ENCODE assay signal across 32 cellular contexts in genomic region chr17:45138911-45139532, GRCh38. TPM values are rescaled to one million over a fixed set of nuclear protein-coding genes. Genes with fewer than 3 reads are reported as not detected.
DNase-seq lines count a peak whose midpoint lies in the region; ATAC-seq and TF ChIP-seq lines count a peak whose summit lies in the region.
"Had no signal": no experiment of that assay in that cellular context is flagged by ENCODE, and none has a peak within 500 bp of the region (broad histone marks: within the 10 kb centered on the region; RNA-seq: fewer than 3 reads in every experiment).

No MANE protein-coding gene starts in this region.

- H3K4me2 ChIP-seq in neural progenitor cell (peak overlapping the region; percentile 50), GM23248 (ENCODE audit: unreplicated experiment) (no peak overlapping the region)
- H3K4me2 ChIP-seq: GM23338 had no signal

- H2AFZ ChIP-seq in neural progenitor cell (replicated peaks) (no peak overlapping the region), GM23248 (no peak overlapping the region)
- H2AFZ ChIP-seq: GM23338 had no signal

- H3K27me3 Mint-ChIP-seq in chondrocyte (ENCODE audit: low read depth) (no peaks in the 10 kb centered on the region), neural progenitor cell (ENCODE audit: insufficient read depth, low read depth) (peaks cover 9% of the 10 kb centered on the region)
- H3K27me3 Mint-ChIP-seq: activated CD4-positive, alpha-beta T cell treated with anti-CD3 and anti-CD28 coated beads for 36 hours; progenitor cell of endocrine pancreas had no signal

- H3K4me3 Mint-ChIP-seq in chondrocyte (ENCODE audit: unreplicated experiment) = no peak overlapping the region
- H3K4me3 Mint-ChIP-seq in neural progenitor cell = no peak overlapping the region
- H3K4me3 Mint-ChIP-seq: activated CD4-positive, alpha-beta T cell treated with anti-CD3 and anti-CD28 coated beads for 36 hours; GM23338; stimulated activated effector memory CD8-positive, alpha-beta T cell treated with anti-CD3 and anti-CD28 coated beads, Interleukin-12 subunit alpha, Interleukin-12 subunit beta, amount 100 ng/mL, for 72 hours had no signal

- H3K36me3 Mint-ChIP-seq in chondrocyte (ENCODE audit: low read depth) (no peaks in the 10 kb centered on the region), neural progenitor cell (no peaks in the 10 kb centered on the region)
- H3K36me3 Mint-ChIP-seq: activated naive CD4-positive, alpha-beta T cell treated with anti-CD3 and anti-CD28 coated beads, Interleukin-2, amount 50 U/mL, for 72 hours had no signal

- H3K4me1 ChIP-seq in neural progenitor cell (peaks cover 28% of the 10 kb centered on the region), GM23248 (ENCODE audit: insufficient read depth) (peaks cover 5% of the 10 kb centered on the region; the same call in 1 of the 2 replicates)

- H4K20me1 ChIP-seq in neural progenitor cell (ENCODE audit: low read depth) (no peaks in the 10 kb centered on the region), GM23248 (ENCODE audit: insufficient read depth) (no peaks in the 10 kb centered on the region)

- H3K9me2 ChIP-seq in GM23248 (ENCODE audit: insufficient read depth) = no peaks in the 10 kb centered on the region

- peaks cover 11% of the 10 kb centered on the region for H3K4me1 Mint-ChIP-seq in chondrocyte (ENCODE audit: low read depth)
- peaks cover 45% of the 10 kb centered on the region for H3K4me1 Mint-ChIP-seq in neural progenitor cell

- H3F3A ChIP-seq in neural progenitor cell (ENCODE audit: low read depth) (peaks cover 41% of the 10 kb centered on the region), GM23248 (ENCODE audit: insufficient read depth) (peaks cover 7% of the 10 kb centered on the region; the same call in 1 of the 2 replicates)

- H3K27ac ChIP-seq in neural progenitor cell (no peak overlapping the region), GM23248 (no peak overlapping the region)
- H3K27ac ChIP-seq: 22Rv1, breast epithelium, C4-2B, epithelial cell of prostate, left lung, neutrophil, SJSA1 had no signal

- no peak overlapping the region for H3K27ac Mint-ChIP-seq in chondrocyte (ENCODE audit: unreplicated experiment)
- no peak overlapping the region for H3K27ac Mint-ChIP-seq in neural progenitor cell
- H3K27ac Mint-ChIP-seq: activated CD4-positive, alpha-beta T cell treated with anti-CD3 and anti-CD28 coated beads for 36 hours; activated naive CD4-positive, alpha-beta T cell treated with anti-CD3 and anti-CD28 coated beads, Interleukin-2, amount 50 U/mL, for 72 hours; activated T-helper 2 cell treated with anti-CD3 and anti-CD28 coated beads, Interferon-gamma antibody, Interleukin-2, Interleukin-4, amounts not matched to agents 10 μg/mL and 5 μg/mL and 100 μg/mL, durations not matched to agents 14 hours and 24 hours and 36 hours; GM23338; progenitor cell of endocrine pancreas; stimulated activated effector memory CD8-positive, alpha-beta T cell treated with anti-CD3 and anti-CD28 coated beads, Interleukin-12 subunit alpha, Interleukin-12 subunit beta, amount 100 ng/mL, for 72 hours had no signal

- in situ Hi-C loops in GM23248 (cut with MboI) = loop anchor here (5.0 kb wide), 1 partner anchor 58 kb away; no protein-coding TSS in a partner anchor

- H3K4me3 ChIP-seq in H7 (ENCODE audit: insufficient read depth, low read depth, low read length) (no peak overlapping the region), neural progenitor cell (no peak overlapping the region), GM23248 (no peak overlapping the region)
- H3K4me3 ChIP-seq: breast epithelium, GM23338, left lung, SJSA1 had no signal

- DNase-seq in DMS 273 (lab: John Stamatoyannopoulos, UW; ENCODE audit: unreplicated experiment) (peak; percentile 43), DMS 273 treated with DMSO at 0.1 percent for 48 hours (lab: John Stamatoyannopoulos, UW) (no peak), H7 (peak; percentile 61), chondrocyte (ENCODE audit: low spot score) (peak; percentile 79), neural progenitor cell (ENCODE audit: low spot score) (peak; percentile 71), NCI-H2081 treated with DMSO at 0.1 percent for 48 hours (lab: John Stamatoyannopoulos, UW) (no peak), GM23248 (no peak)
- DNase-seq: activated CD4-positive, alpha-beta T cell treated with anti-CD3 and anti-CD28 coated beads for 36 hours; activated CD8-positive, alpha-beta memory T cell treated with anti-CD3 and anti-CD28 coated beads for 24 hours; activated T-cell treated with anti-CD3 and anti-CD28 coated beads for 4 hours; COR-L47; DND-41; effector CD4-positive, alpha-beta T cell; GF-D8; KBM-7; NCI-H1105; NCI-H187; T-helper 9 cell; trophoblast cell had no signal

- 81 to 86% methylated on average over 11 to 14 of the region's 14 CpGs for WGBS in GM23248 (ENCODE audit: low coverage in 1 of 2, low lambda C conversion rate in 2 of 2, missing lambda C conversion rate in 2 of 2), 2 experiments

- TF ChIP-seq CTCF in chondrocyte (IDR thresholded peaks at IDR 0.05) = no peak
- no peak for TF ChIP-seq CTCF in neural progenitor cell (IDR thresholded peaks at IDR 0.05)

- H3K27me3 ChIP-seq in H7 (ENCODE audit: control insufficient read depth, insufficient read depth, low read length) = no peaks in the 10 kb centered on the region; the same call in 1 of the 2 replicates
- H3K27me3 ChIP-seq in neural progenitor cell = no peaks in the 10 kb centered on the region
- no peaks in the 10 kb centered on the region for H3K27me3 ChIP-seq in GM23248 (replicated peaks; ENCODE audit: insufficient read depth)
- H3K27me3 ChIP-seq: breast epithelium, left lung, SJSA1 had no signal

- H3K36me3 ChIP-seq in H7 (replicated peaks; ENCODE audit: control insufficient read depth, insufficient read depth, low read length) (no peaks in the 10 kb centered on the region; the same call in 1 of the 2 replicates), neural progenitor cell (no peaks in the 10 kb centered on the region), GM23248 (ENCODE audit: low read depth) (no peaks in the 10 kb centered on the region)
- H3K36me3 ChIP-seq: breast epithelium, left lung, neutrophil, SJSA1 had no signal

- H3K9me3 Mint-ChIP-seq in chondrocyte (ENCODE audit: low read depth) = no peaks in the 10 kb centered on the region
- peaks cover 4% of the 10 kb centered on the region for H3K9me3 Mint-ChIP-seq in neural progenitor cell
- H3K9me3 Mint-ChIP-seq: activated naive CD4-positive, alpha-beta T cell treated with anti-CD3 and anti-CD28 coated beads, Interleukin-2, amount 50 U/mL, for 72 hours; activated T-helper 2 cell treated with anti-CD3 and anti-CD28 coated beads, Interferon-gamma antibody, Interleukin-2, Interleukin-4, amounts not matched to agents 10 μg/mL and 5 μg/mL and 100 μg/mL, durations not matched to agents 14 hours and 24 hours and 36 hours; GM23338; stimulated activated effector memory CD8-positive, alpha-beta T cell treated with anti-CD3 and anti-CD28 coated beads, Interleukin-12 subunit alpha, Interleukin-12 subunit beta, amount 100 ng/mL, for 72 hours had no signal

- H3K9ac ChIP-seq in neural progenitor cell (no peak overlapping the region), GM23248 (no peak overlapping the region)

- no peaks in the 10 kb centered on the region for H3K79me2 ChIP-seq in neural progenitor cell (ENCODE audit: low read depth)
- no peaks in the 10 kb centered on the region for H3K79me2 ChIP-seq in GM23248 (ENCODE audit: insufficient read depth)

- no peak for ATAC-seq in GM18870 (IDR thresholded peaks at IDR 0.05; ENCODE audit: unreplicated experiment)
- ATAC-seq: activated CD4-positive, alpha-beta T cell treated with anti-CD3 and anti-CD28 coated beads for 36 hours; activated naive CD4-positive, alpha-beta T cell treated with anti-CD3 and anti-CD28 coated beads, Interleukin-2, amount 50 U/mL, for 72 hours; GM23338; left lung; stimulated activated effector memory CD8-positive, alpha-beta T cell treated with anti-CD3 and anti-CD28 coated beads, Interleukin-12 subunit alpha, Interleukin-12 subunit beta, amount 100 ng/mL, for 72 hours had no signal

- H3K9me3 ChIP-seq in neural progenitor cell (ENCODE audit: low read depth) (no peaks in the 10 kb centered on the region), GM23248 (ENCODE audit: low read depth) (no peaks in the 10 kb centered on the region)
- H3K9me3 ChIP-seq: breast epithelium, left lung, neutrophil had no signal

RNA-seq across cellular contexts. Expression of gene ACBD4, which starts 3.5 kb away (rescaled TPM):
- 1.5 and 6.0 TPM in 2 replicates for total RNA-seq in H7 (2014; rRNA removed; shearing (Covaris generic))
- 4.7 to 6.8 TPM (median 5.6 TPM) in 3 replicates for total RNA-seq in chondrocyte
- 6.8 and 17.3 TPM in 2 replicates for total RNA-seq in neural progenitor cell (ENCODE audit: low replicate concordance)
- 2.1 and 2.9 TPM in 2 replicates for total RNA-seq in GM23248 (2014; rRNA removed; shearing (Covaris generic))
- polyA plus RNA-seq in GM23248 (2016; fragmentation: Nextera tagmentation; extraction: Ambion mirVana) = 4.3 and 4.6 TPM in 2 replicates

RNA-seq across cellular contexts. Expression of gene PLCD3, which starts 6.7 kb away (rescaled TPM):
- total RNA-seq in H7 (2014; rRNA removed; shearing (Covaris generic)) = 24.1 and 28.6 TPM in 2 replicates
- total RNA-seq in chondrocyte (123 to 135 TPM (median 128 TPM) in 3 replicates), neural progenitor cell (ENCODE audit: low replicate concordance) (16.0 and 31.4 TPM in 2 replicates)
- 30.2 and 48.3 TPM in 2 replicates for total RNA-seq in GM23248 (2014; rRNA removed; shearing (Covaris generic))
- polyA plus RNA-seq in GM23248 (2016; fragmentation: Nextera tagmentation; extraction: Ambion mirVana) = 17.1 and 19.7 TPM in 2 replicates

RNA-seq across cellular contexts. Expression of gene HEXIM1, which starts 9.3 kb away (rescaled TPM):
- total RNA-seq in H7 (2014; rRNA removed; shearing (Covaris generic)) = 4.1 and 4.6 TPM in 2 replicates
- 35.9 to 41.0 TPM (median 36.4 TPM) in 3 replicates for total RNA-seq in chondrocyte
- 10.2 and 14.3 TPM in 2 replicates for total RNA-seq in neural progenitor cell (ENCODE audit: low replicate concordance)
- total RNA-seq in GM23248 (2014; rRNA removed; shearing (Covaris generic)) = 11.6 and 16.2 TPM in 2 replicates
- 9.5 and 10.6 TPM in 2 replicates for polyA plus RNA-seq in GM23248 (2016; fragmentation: Nextera tagmentation; extraction: Ambion mirVana)

RNA-seq across cellular contexts. Expression of gene HEXIM2, which starts 22.7 kb away (rescaled TPM):
- 11.5 and 11.9 TPM in 2 replicates for total RNA-seq in H7 (2014; rRNA removed; shearing (Covaris generic))
- total RNA-seq in chondrocyte (3.7 to 7.9 TPM (median 6.4 TPM) in 3 replicates), neural progenitor cell (ENCODE audit: low replicate concordance) (4.6 and 9.1 TPM in 2 replicates)
- total RNA-seq in GM23248 (2014; rRNA removed; shearing (Covaris generic)) = 2.0 and 4.8 TPM in 2 replicates
- polyA plus RNA-seq in GM23248 (2016; fragmentation: Nextera tagmentation; extraction: Ambion mirVana) = 4.7 and 8.6 TPM in 2 replicates

Comparison
In these comparisons a context has a peak if more than half of its experiments do, and no peak if none do; other contexts are left out.
1. DNase-seq: peak in DMS 273 (single experiment), H7 (single experiment), chondrocyte (single experiment) and neural progenitor cell (single experiment); none in DMS 273 treated with DMSO at 0.1 percent for 48 hours (single experiment), NCI-H2081 treated with DMSO at 0.1 percent for 48 hours (single experiment) and GM23248 (single experiment).